8 cellular contexts compared by ENCODE assay signal in genomic region chr9:132944294-132945185, GRCh38. TPM values are rescaled to one million over a fixed set of nuclear protein-coding genes. Genes with fewer than 3 reads are reported as not detected.
DNase-seq lines count a peak whose midpoint lies in the region; ATAC-seq, FAIRE-seq and TF ChIP-seq lines count a peak whose summit lies in the region.

Gene TSC1 (minus strand): TSS chr9:132944616. CDS start chr9:132928872, 15,744 bp downstream.

- peak within 1 kb of the TSS; percentile 94 to 100 (median 96) for H3K27ac ChIP-seq in pancreas
- peak within 1 kb of the TSS; percentile 95 to 100 (median 97) for H3K27ac ChIP-seq in thyroid gland

- H3K27me3 ChIP-seq in pancreas (no peaks in the 10 kb centered on the region), thyroid gland (no peaks in the 10 kb centered on the region)

- TF ChIP-seq CTCF in pancreas (IDR thresholded peaks at IDR 0.05) (no peak), thyroid gland (IDR thresholded peaks at IDR 0.05) (no peak)

- TF ChIP-seq POLR2A in thyroid gland (IDR thresholded peaks at IDR 0.05) = peak in 1 of 2 donors; percentile 59

- no peaks in the 10 kb centered on the region for H3K9me3 ChIP-seq in pancreas
- H3K9me3 ChIP-seq in thyroid gland = no peaks in the 10 kb centered on the region

- H3K36me3 ChIP-seq in pancreas (no peaks in the 10 kb centered on the region), thyroid gland (no peaks in the 10 kb centered on the region)

- peak; percentile 98 for DNase-seq in GM03348 (ENCODE audit: low spot score)
- DNase-seq in NCI-H1417 (lab: John Stamatoyannopoulos, UW) = peak; percentile 83 to 99 (median 99)
- peak; percentile 82 to 97 for DNase-seq in SW 1271 (lab: John Stamatoyannopoulos, UW)
- DNase-seq in activated naive CD8-positive, alpha-beta T cell treated with anti-CD3 and anti-CD28 coated beads, Interleukin-2, amount 50 U/mL, for 16 hours (ENCODE audit: low read depth, low spot score) = peak; percentile 93
- DNase-seq in Right ventricle myocardium superior = peak; percentile 98
- DNase-seq in pancreas = peak; percentile 96 to 100 (median 98)
- peak; percentile 94 to 97 for DNase-seq in thyroid gland

- FAIRE-seq in pancreas (lab: Jason Lieb, UNC) = no peak

- peak within 1 kb of the TSS; percentile 62 to 99 (median 94) for H3K4me3 ChIP-seq in pancreas
- peak within 1 kb of the TSS; percentile 85 to 100 (median 95) for H3K4me3 ChIP-seq in thyroid gland (replicated peaks in 1 of 3)

- intact Hi-C loops in Right ventricle myocardium superior (cut with DNase I) = no loop called here
- intact Hi-C loops in pancreas (cut with DNase I) = no loop called here
- intact Hi-C loops in thyroid gland (cut with DNase I) = no loop called here

- WGBS in pancreas, 2 donors = 0% methylated on average over 52 to 72 of the region's 72 CpGs
- 1% methylated on average over 41 to 44 of the region's 72 CpGs for WGBS in thyroid gland, 2 donors

- peaks cover 12 to 23% (median 15%) of the 10 kb centered on the region in 3 donors for H3K4me1 ChIP-seq in pancreas
- peaks cover 13 to 21% of the 10 kb centered on the region in 2 donors for H3K4me1 ChIP-seq in thyroid gland

- peak; percentile 75 for ATAC-seq in HG02642 (IDR thresholded peaks at IDR 0.05; ENCODE audit: poor library complexity, unreplicated experiment)
- ATAC-seq in Right ventricle myocardium superior (ENCODE audit: poor library complexity) = peak; percentile 95
- ATAC-seq in pancreas = peak; percentile 93 to 97 (median 94)

RNA-seq across cellular contexts. Expression of gene TSC1, which starts in this region (rescaled TPM):
- total RNA-seq in Right ventricle myocardium superior (45.9 TPM), pancreas (10 to 100 TPM; 17.1 to 34.5 (median 21.5) TPM), thyroid gland (100 to 1,000 TPM in 1 of 4 donors, 10 to 100 TPM in 3; 52.7 to 114 (median 66.7) TPM)
- polyA plus RNA-seq in pancreas = 10 to 100 TPM; 17.9 to 19.7 TPM

Comparison
In these comparisons a context has a peak if more than half of its experiments do, and no peak if none do; other contexts are left out.
1. Peak in every context shown above with its lines: DNase-seq, ATAC-seq, H3K4me3 ChIP-seq and H3K27ac ChIP-seq.